In genomic region chr6:36536873-36537547, GRCh38 we compare ENCODE assay signal across 29 cellular contexts. TPM values are rescaled to one million over a fixed set of nuclear protein-coding genes. Genes with fewer than 3 reads are reported as not detected.
DNase-seq lines count a peak whose midpoint lies in the region; ATAC-seq lines count a peak whose summit lies in the region.
"Had no signal": no experiment of that assay in that cellular context is flagged by ENCODE, and none has a peak within 500 bp of the region (broad histone marks: within the 10 kb centered on the region; RNA-seq: fewer than 3 reads in every experiment).

No MANE protein-coding gene starts in this region.

- no peaks in the 10 kb centered on the region for H3K27me3 Mint-ChIP-seq in T-helper 2 cell treated with Interferon-gamma antibody and Interleukin-4, amounts not matched to agents 5 μg/mL and 100 μg/mL, for 36 hours (ENCODE audit: low read depth)
- no peaks in the 10 kb centered on the region for H3K27me3 Mint-ChIP-seq in CD4-positive, CD25-positive, alpha-beta regulatory T cell
- no peaks in the 10 kb centered on the region for H3K27me3 Mint-ChIP-seq in effector memory CD8-positive, alpha-beta T cell
- H3K27me3 Mint-ChIP-seq: activated naive CD8-positive, alpha-beta T cell treated with anti-CD3 and anti-CD28 coated beads, Interleukin-2, amount 10 ng/mL, durations not matched to agents 7 days and 5 days had no signal

- DNase-seq in T-helper 2 cell treated with Interferon-gamma antibody and Interleukin-4, amounts not matched to agents 5 μg/mL and 100 μg/mL, for 36 hours (ENCODE audit: low spot score) = no peak
- no peak for DNase-seq in T-helper 2 cell
- no peak for DNase-seq in CD4-positive, CD25-positive, alpha-beta regulatory T cell
- DNase-seq in SK-N-MC (ENCODE audit: low read depth, low spot score) = no peak
- DNase-seq in effector memory CD8-positive, alpha-beta T cell = no peak
- DNase-seq in stimulated activated CD4-positive, alpha-beta T cell treated with anti-CD3 and anti-CD28 coated beads, Interleukin-4, amount 100 ng/mL, for 1 hour = no peak
- no peak for DNase-seq in SK-N-DZ (ENCODE audit: low spot score)
- DNase-seq: 8988T; activated CD4-positive, CD25-positive, alpha-beta regulatory T cell treated with anti-CD3 and anti-CD28 coated beads, Interleukin-2, amount 50 U/mL, for 72 hours; activated naive CD8-positive, alpha-beta T cell treated with anti-CD3 and anti-CD28 coated beads, Interleukin-2, amount 10 ng/mL, durations not matched to agents 7 days and 5 days; activated T-cell treated with anti-CD3 and anti-CD28 coated beads, Interleukin-2, amount 50 U/mL, for 1 hour; effector memory CD4-positive, alpha-beta T cell; glutamatergic neuron; mammary epithelial cell; mucosa of descending colon; NCI-H1092 treated with DMSO at 0.1 percent for 48 hours; NCI-H1694 treated with DMSO at 0.1 percent for 48 hours; NCI-H2171; SK-N-SH; stimulated activated naive CD4-positive, alpha-beta T cell; upper lobe of right lung had no signal

- H3K36me3 Mint-ChIP-seq in T-helper 2 cell treated with Interferon-gamma antibody and Interleukin-4, amounts not matched to agents 5 μg/mL and 100 μg/mL, for 36 hours (ENCODE audit: low read depth) = peaks cover 67% of the 10 kb centered on the region
- H3K36me3 Mint-ChIP-seq in CD4-positive, CD25-positive, alpha-beta regulatory T cell = peaks cover 74% of the 10 kb centered on the region
- peaks cover 99% of the 10 kb centered on the region for H3K36me3 Mint-ChIP-seq in effector memory CD8-positive, alpha-beta T cell (ENCODE audit: insufficient read depth)

- peak overlapping the region; percentile 14 for H3K27ac ChIP-seq in CD4-positive, CD25-positive, alpha-beta regulatory T cell (ENCODE audit: insufficient read depth, low read length, poor library complexity, severe bottlenecking)
- peak overlapping the region; percentile 65; the same call in 1 of the 2 replicates for H3K27ac ChIP-seq in SK-N-MC
- H3K27ac ChIP-seq: ascending aorta, C4-2B, cardiac muscle cell, coronary artery, skin epidermis, upper lobe of right lung had no signal

- H3K36me3 ChIP-seq in CD4-positive, CD25-positive, alpha-beta regulatory T cell (ENCODE audit: control insufficient read depth, insufficient read depth, low read length) = peaks cover 77% of the 10 kb centered on the region
- H3K36me3 ChIP-seq in SK-N-MC (ENCODE audit: insufficient read depth, low read length) = peaks cover 40% of the 10 kb centered on the region

- H3K4me1 Mint-ChIP-seq in T-helper 2 cell treated with Interferon-gamma antibody and Interleukin-4, amounts not matched to agents 5 μg/mL and 100 μg/mL, for 36 hours (ENCODE audit: low read depth) = peaks cover 40% of the 10 kb centered on the region
- H3K4me1 Mint-ChIP-seq in CD4-positive, CD25-positive, alpha-beta regulatory T cell = peaks cover 43 to 87% (median 64%) of the 10 kb centered on the region in 4 donors
- peaks cover 32 to 67% of the 10 kb centered on the region in 2 donors for H3K4me1 Mint-ChIP-seq in effector memory CD8-positive, alpha-beta T cell (ENCODE audit: low read depth in 2 of 2)
- H3K4me1 Mint-ChIP-seq: neural crest cell had no signal

- H3K9me3 Mint-ChIP-seq in T-helper 2 cell treated with Interferon-gamma antibody and Interleukin-4, amounts not matched to agents 5 μg/mL and 100 μg/mL, for 36 hours = peaks cover 6% of the 10 kb centered on the region
- H3K9me3 Mint-ChIP-seq in CD4-positive, CD25-positive, alpha-beta regulatory T cell = no peaks in the 10 kb centered on the region
- H3K9me3 Mint-ChIP-seq in effector memory CD8-positive, alpha-beta T cell = no peaks in the 10 kb centered on the region
- H3K9me3 Mint-ChIP-seq: activated naive CD8-positive, alpha-beta T cell treated with anti-CD3 and anti-CD28 coated beads, Interleukin-2, amount 10 ng/mL, durations not matched to agents 7 days and 5 days; neural crest cell; T-helper 1 cell treated with Interleukin-12 subunit alpha and Interleukin-12 subunit beta and Interleukin-4 antibody, amounts not matched to agents 30 μg/mL and 1 μg/mL, for 36 hours had no signal

- peaks cover 53% of the 10 kb centered on the region for H3K4me1 ChIP-seq in CD4-positive, CD25-positive, alpha-beta regulatory T cell (ENCODE audit: control insufficient read depth, insufficient read depth, low read length, poor library complexity, severe bottlenecking)
- H3K4me1 ChIP-seq: ascending aorta had no signal

- no peak overlapping the region for H3K9ac ChIP-seq in SK-N-MC (ENCODE audit: insufficient read length)
- H3K9ac ChIP-seq: SK-N-SH had no signal

- no peaks in the 10 kb centered on the region for H3K9me3 ChIP-seq in CD4-positive, CD25-positive, alpha-beta regulatory T cell (ENCODE audit: control insufficient read depth in 2 of 2, low read length in 2 of 2)
- H3K9me3 ChIP-seq in SK-N-MC (ENCODE audit: low read depth, low read length) = no peaks in the 10 kb centered on the region
- H3K9me3 ChIP-seq: ascending aorta, mucosa of descending colon, SK-N-SH, upper lobe of right lung had no signal

- peak overlapping the region; percentile 11 for H3K27ac Mint-ChIP-seq in T-helper 2 cell treated with Interferon-gamma antibody and Interleukin-4, amounts not matched to agents 5 μg/mL and 100 μg/mL, for 36 hours
- peak overlapping the region; percentile 15 to 81 (median 51) for H3K27ac Mint-ChIP-seq in CD4-positive, CD25-positive, alpha-beta regulatory T cell
- H3K27ac Mint-ChIP-seq in effector memory CD8-positive, alpha-beta T cell = peak overlapping the region; percentile 9 to 15
- H3K27ac Mint-ChIP-seq: activated naive CD8-positive, alpha-beta T cell treated with anti-CD3 and anti-CD28 coated beads, Interleukin-2, amount 10 ng/mL, durations not matched to agents 7 days and 5 days; T-helper 1 cell treated with Interleukin-12 subunit alpha and Interleukin-12 subunit beta and Interleukin-4 antibody, amounts not matched to agents 30 μg/mL and 1 μg/mL, for 36 hours had no signal

- H3K27me3 ChIP-seq in CD4-positive, CD25-positive, alpha-beta regulatory T cell (ENCODE audit: control insufficient read depth, insufficient read depth, low read length) = no peaks in the 10 kb centered on the region
- H3K27me3 ChIP-seq: ascending aorta, cardiac muscle cell, upper lobe of right lung had no signal

- no peak overlapping the region for H3K4me3 Mint-ChIP-seq in T-helper 2 cell treated with Interferon-gamma antibody and Interleukin-4, amounts not matched to agents 5 μg/mL and 100 μg/mL, for 36 hours
- peak overlapping the region in 3 of 4 donors; percentile 48 to 84 (median 62) for H3K4me3 Mint-ChIP-seq in CD4-positive, CD25-positive, alpha-beta regulatory T cell
- H3K4me3 Mint-ChIP-seq in effector memory CD8-positive, alpha-beta T cell = peak overlapping the region in 1 of 2 donors; percentile 8
- H3K4me3 Mint-ChIP-seq: activated naive CD8-positive, alpha-beta T cell treated with anti-CD3 and anti-CD28 coated beads, Interleukin-2, amount 10 ng/mL, durations not matched to agents 7 days and 5 days; neural crest cell; T-helper 1 cell treated with Interleukin-12 subunit alpha and Interleukin-12 subunit beta and Interleukin-4 antibody, amounts not matched to agents 30 μg/mL and 1 μg/mL, for 36 hours had no signal

- H3K4me3 ChIP-seq in CD4-positive, CD25-positive, alpha-beta regulatory T cell (ENCODE audit: low read depth, low read length) = no peak overlapping the region
- no peak overlapping the region for H3K4me3 ChIP-seq in SK-N-MC
- H3K4me3 ChIP-seq: ascending aorta, cardiac muscle cell, coronary artery, mucosa of descending colon, skin epidermis, upper lobe of right lung had no signal

- no peak for ATAC-seq in CD4-positive, CD25-positive, alpha-beta regulatory T cell (ENCODE audit: low read depth in 2 of 2)
- no peak for ATAC-seq in effector memory CD8-positive, alpha-beta T cell (replicated peaks)
- ATAC-seq in HG03354 (IDR thresholded peaks at IDR 0.05; ENCODE audit: poor library complexity, severe bottlenecking, unreplicated experiment) = no peak
- ATAC-seq: mucosa of descending colon, upper lobe of right lung had no signal

RNA-seq across cellular contexts. Expression of gene STK38, which starts 10.3 kb away (rescaled TPM):
- total RNA-seq in CD4-positive, CD25-positive, alpha-beta regulatory T cell = 106 TPM
- polyA plus RNA-seq in CD4-positive, CD25-positive, alpha-beta regulatory T cell = 100 to 1,000 TPM in 3 of 4 donors, 10 to 100 TPM in 1; 92.8 to 126 (median 113) TPM
- polyA plus RNA-seq in SK-N-DZ (2014; cell fraction: cytosol; rRNA removed) = 16.2 and 18.8 TPM in 2 replicates
- 19.8 and 25.7 TPM in 2 replicates for polyA plus RNA-seq in SK-N-DZ (2014; cell fraction: nucleus; rRNA removed)

RNA-seq across cellular contexts. Expression of gene SRSF3, which starts 57.2 kb away (rescaled TPM):
- 731 TPM for total RNA-seq in CD4-positive, CD25-positive, alpha-beta regulatory T cell
- polyA plus RNA-seq in CD4-positive, CD25-positive, alpha-beta regulatory T cell = 100 to 1,000 TPM; 398 to 433 (median 407) TPM
- polyA plus RNA-seq in SK-N-DZ (2014; cell fraction: cytosol; rRNA removed) = 189 and 228 TPM in 2 replicates
- 227 and 252 TPM in 2 replicates for polyA plus RNA-seq in SK-N-DZ (2014; cell fraction: nucleus; rRNA removed)
